In genomic region chr2:175890636-175891242, GRCh38 we compare ENCODE assay signal across 13 cellular contexts.
DNase-seq lines count a peak whose midpoint lies in the region; ATAC-seq, FAIRE-seq and TF ChIP-seq lines count a peak whose summit lies in the region.
"Had no signal": no experiment of that assay in that cellular context is flagged by ENCODE, and none has a peak within 500 bp of the region (broad histone marks: within the 10 kb centered on the region; RNA-seq: fewer than 3 reads in every experiment).

No MANE protein-coding gene starts in this region.

- DNase-seq in Right ventricle myocardium superior (no peak), right cardiac atrium (no peak), NCI-H2227 (lab: John Stamatoyannopoulos, UW; ENCODE audit: unreplicated experiment) (peak; percentile 41), bronchial epithelial cell (ENCODE audit: low read depth) (no peak), brain microvascular endothelial cell (no peak), DMS53 (lab: John Stamatoyannopoulos, UW) (no peak)
- no peak for DNase-seq in T-helper 2 cell treated with Interferon-gamma antibody and Interleukin-4, amounts not matched to agents 5 μg/mL and 100 μg/mL, for 36 hours (ENCODE audit: low spot score)
- DNase-seq: CD4-positive, alpha-beta memory T cell; NCI-H748 treated with DMSO at 0.1 percent for 48 hours; PC-3 had no signal

- intact Hi-C loops in Right ventricle myocardium superior (cut with DNase I), result no loop called here
- intact Hi-C loops in right cardiac atrium (cut with DNase I), result no loop called here

- H3K4me1 ChIP-seq in right cardiac atrium (ENCODE audit: control insufficient read depth, insufficient read depth, low read length) (no peaks in the 10 kb centered on the region), skeletal muscle tissue (ENCODE audit: control insufficient read depth in 3 of 3, insufficient read depth in 3 of 3, low read length in 3 of 3) (peaks cover 0 to 4% (median 0%) of the 10 kb centered on the region in 3 donors)
- H3K4me1 ChIP-seq: SJSA1 had no signal

- no peak overlapping the region for H3K9ac ChIP-seq in skeletal muscle tissue (ENCODE audit: low read depth in 1 of 3, low read length in 3 of 3)

- 74% methylated on average over 9 of the region's 9 CpGs for WGBS in right cardiac atrium

- H3K4me1 Mint-ChIP-seq in T-helper 2 cell treated with Interferon-gamma antibody and Interleukin-4, amounts not matched to agents 5 μg/mL and 100 μg/mL, for 36 hours (ENCODE audit: low read depth), result no peaks in the 10 kb centered on the region
- H3K4me1 Mint-ChIP-seq: CD4-positive, alpha-beta memory T cell had no signal

- H3K4me3 Mint-ChIP-seq in T-helper 2 cell treated with Interferon-gamma antibody and Interleukin-4, amounts not matched to agents 5 μg/mL and 100 μg/mL, for 36 hours, result no peak overlapping the region
- H3K4me3 Mint-ChIP-seq: CD4-positive, alpha-beta memory T cell had no signal

- in situ Hi-C loops in brain microvascular endothelial cell (cut with HindIII; ENCODE audit: low pct_ligation_motif_present, low sequenced_read_pairs), result no loop called here

- H3K36me3 ChIP-seq in bronchial epithelial cell (ENCODE audit: control insufficient read depth, insufficient read depth, low read length) (no peaks in the 10 kb centered on the region), skeletal muscle tissue (ENCODE audit: control insufficient read depth in 3 of 3, insufficient read depth in 3 of 3, low read length in 3 of 3) (no peaks in the 10 kb centered on the region), brain microvascular endothelial cell (replicated peaks) (no peaks in the 10 kb centered on the region)
- H3K36me3 ChIP-seq: SJSA1 had no signal

- FAIRE-seq in bronchial epithelial cell (lab: Jason Lieb, UNC), result peak; percentile 70

- H3K27me3 ChIP-seq in right cardiac atrium (ENCODE audit: control insufficient read depth, insufficient read depth) (no peaks in the 10 kb centered on the region), bronchial epithelial cell (ENCODE audit: control insufficient read depth, insufficient read depth, low read length) (no peaks in the 10 kb centered on the region), skeletal muscle tissue (ENCODE audit: control insufficient read depth in 3 of 3, insufficient read depth in 3 of 3, low read length in 3 of 3) (no peaks in the 10 kb centered on the region), brain microvascular endothelial cell (replicated peaks) (no peaks in the 10 kb centered on the region)

- no peak overlapping the region for H3K27ac Mint-ChIP-seq in T-helper 2 cell treated with Interferon-gamma antibody and Interleukin-4, amounts not matched to agents 5 μg/mL and 100 μg/mL, for 36 hours
- H3K27ac Mint-ChIP-seq: CD4-positive, alpha-beta memory T cell had no signal

- ATAC-seq in Right ventricle myocardium superior (ENCODE audit: poor library complexity) (peak; percentile 89), right cardiac atrium (no peak)
- ATAC-seq: PC-3 had no signal

- no peak for TF ChIP-seq CTCF in bronchial epithelial cell (IDR thresholded peaks at IDR 0.05; ENCODE audit: insufficient read depth, low read length, severe bottlenecking)
- no peak for TF ChIP-seq CTCF in brain microvascular endothelial cell (IDR thresholded peaks at IDR 0.05; ENCODE audit: low read depth, low read length, missing control alignments)

- H3K27ac ChIP-seq in right cardiac atrium (ENCODE audit: low read length), result no peak overlapping the region
- H3K27ac ChIP-seq in skeletal muscle tissue (ENCODE audit: low read depth, low read length), result no peak overlapping the region
- H3K27ac ChIP-seq in brain microvascular endothelial cell, result no peak overlapping the region
- H3K27ac ChIP-seq: RWPE1, SJSA1 had no signal

- H3K36me3 Mint-ChIP-seq in T-helper 2 cell treated with Interferon-gamma antibody and Interleukin-4, amounts not matched to agents 5 μg/mL and 100 μg/mL, for 36 hours (ENCODE audit: low read depth), result no peaks in the 10 kb centered on the region
- H3K36me3 Mint-ChIP-seq: CD4-positive, alpha-beta memory T cell had no signal

- H3K27me3 Mint-ChIP-seq in T-helper 2 cell treated with Interferon-gamma antibody and Interleukin-4, amounts not matched to agents 5 μg/mL and 100 μg/mL, for 36 hours (ENCODE audit: low read depth), result peaks cover 24% of the 10 kb centered on the region

- no peaks in the 10 kb centered on the region for H3K9me3 ChIP-seq in right cardiac atrium (ENCODE audit: control insufficient read depth, low read length)
- H3K9me3 ChIP-seq in skeletal muscle tissue (ENCODE audit: control insufficient read depth in 3 of 3, low read length in 3 of 3), result no peaks in the 10 kb centered on the region
- H3K9me3 ChIP-seq: SJSA1 had no signal

- no peaks in the 10 kb centered on the region for H3K9me3 Mint-ChIP-seq in T-helper 2 cell treated with Interferon-gamma antibody and Interleukin-4, amounts not matched to agents 5 μg/mL and 100 μg/mL, for 36 hours

- H3K4me3 ChIP-seq in right cardiac atrium (ENCODE audit: low read length) (no peak overlapping the region), bronchial epithelial cell (ENCODE audit: low read depth, low read length) (no peak overlapping the region), skeletal muscle tissue (ENCODE audit: low read length in 3 of 3) (peak overlapping the region in 2 of 3 donors; percentile 14 to 23), brain microvascular endothelial cell (ENCODE audit: low read depth, low read length) (no peak overlapping the region)
- H3K4me3 ChIP-seq: SJSA1 had no signal

Comparison
In these comparisons a context has a peak if more than half of its experiments do, and no peak if none do; other contexts are left out.
1. H3K4me3 ChIP-seq: peak in skeletal muscle tissue (2 of 3); none in right cardiac atrium (single experiment), bronchial epithelial cell (single experiment) and brain microvascular endothelial cell (single experiment).